In the genomic region with DNA sequence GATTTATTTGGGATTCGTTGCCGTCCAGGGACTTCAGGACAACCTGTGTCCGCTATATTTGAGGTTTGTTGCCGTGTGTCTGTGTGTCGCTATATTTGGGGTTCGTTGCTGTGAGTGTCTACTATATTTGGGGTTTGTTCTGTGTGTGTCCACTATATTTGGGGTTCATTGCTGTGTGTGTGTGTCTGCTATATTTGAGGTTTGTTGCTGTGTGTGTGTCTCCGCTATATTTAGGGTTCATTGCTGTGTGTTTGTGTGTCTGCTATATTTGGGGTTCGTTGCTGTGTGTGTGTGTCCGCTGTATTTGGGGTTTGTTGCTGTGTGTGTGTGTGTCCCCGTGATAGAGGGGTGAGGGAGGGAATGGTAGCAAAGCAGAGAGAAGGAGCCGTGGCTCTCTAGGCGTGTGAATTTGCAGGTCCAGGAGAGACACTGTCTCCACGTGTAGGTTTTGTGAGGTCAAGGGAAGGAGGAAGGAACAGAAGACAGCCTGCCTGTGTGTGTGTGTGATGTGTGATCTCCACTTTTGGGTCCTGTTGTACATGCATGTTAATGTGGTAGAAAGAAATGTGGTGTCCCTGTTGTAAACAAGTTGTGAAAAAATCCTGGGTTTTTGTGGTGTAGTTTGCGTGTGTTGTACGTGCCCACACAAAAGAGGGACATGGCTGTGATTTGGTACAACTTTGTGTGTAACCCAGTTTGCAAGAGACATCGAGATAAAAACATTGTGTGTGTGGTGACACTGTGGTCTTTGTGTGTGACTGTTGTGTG, we compare ENCODE assay signal across 9 cellular contexts. TPM values are rescaled to one million over a fixed set of nuclear protein-coding genes. Genes with fewer than 3 reads are reported as not detected.
DNase-seq lines count a peak whose midpoint lies in the region; ATAC-seq, FAIRE-seq and TF ChIP-seq lines count a peak whose summit lies in the region.
"Had no signal": no experiment of that assay in that cellular context is flagged by ENCODE, and none has a peak within 500 bp of the region (broad histone marks: within the 10 kb centered on the region; RNA-seq: fewer than 3 reads in every experiment).

No MANE protein-coding gene starts in this region.

- ATAC-seq in K562: no peak
- no peak for ATAC-seq in lower lobe of right lung
- no peak for ATAC-seq in sciatic nerve

- TF ChIP-seq RAD21 in K562 (CRISPR knock-in tag; conservative IDR thresholded peaks at IDR 0.05 in 1 of 2, IDR thresholded peaks at IDR 0.05 in 1 of 2): no peak

- H3K4me3 ChIP-seq in left ventricle myocardium inferior (peak overlapping the region; percentile 86), K562 (peak overlapping the region; percentile 57), lower lobe of right lung (peak overlapping the region; percentile 71)

- intact Hi-C loops in left ventricle myocardium inferior (cut with micrococcal nuclease) (no loop called here), cardiac septum (cut with DNase I) (no loop called here), K562 (cut with micrococcal nuclease) (loop anchor here (5.0 kb wide), 1 partner anchor 84 kb away; no protein-coding TSS in a partner anchor), lower lobe of right lung (cut with DNase I) (no loop called here), sciatic nerve (cut with DNase I) (no loop called here)

- BruUV-seq in K562 (replicated peaks; lab: Mats Ljungman, UMichigan): TSS peak; percentile 81

- H3K4me1 ChIP-seq in left ventricle myocardium inferior: peaks cover 47% of the 10 kb centered on the region
- H3K4me1 ChIP-seq in K562 (replicated peaks in 1 of 2; ENCODE audit: control insufficient read depth in 2 of 2, insufficient read depth in 2 of 2, low read length in 2 of 2): peaks cover 28 to 46% of the 10 kb centered on the region in 2 experiments
- H3K4me1 ChIP-seq in lower lobe of right lung: peaks cover 31% of the 10 kb centered on the region

- no peaks in the 10 kb centered on the region for H3K9me1 ChIP-seq in K562 (ENCODE audit: control insufficient read depth, insufficient read depth, low read length)

- 17% methylated on average over 16 of the region's 16 CpGs for WGBS in K562 (ENCODE audit: insufficient coverage, low coverage, missing lambda C conversion rate)

- peak overlapping the region; percentile 87 to 93; a peak in 3 of 4 replicates for H3K9ac ChIP-seq in K562 (ENCODE audit: insufficient read depth in 1 of 2, low read depth in 2 of 2, low read length in 2 of 2)

- peaks cover 18% of the 10 kb centered on the region for H4K20me1 ChIP-seq in K562 (replicated peaks; ENCODE audit: control insufficient read depth, insufficient read depth, low read length)

- no peak for TF ChIP-seq EP300 in K562 (IDR thresholded peaks at IDR 0.05; ENCODE audit: low read length)

- CTCF ChIA-PET in K562 (lab: Yijun Ruan, JAX; ENCODE audit: low intra/inter-chr PET ratio): no interaction called here

- in situ Hi-C loops in K562 (cut with MboI) (no loop called here), G401 (cut with HindIII; ENCODE audit: low sequenced_read_pairs) (no loop called here)

- POLR2A ChIA-PET in K562 (lab: Yijun Ruan, JAX): interaction anchor here (0.6 to 1.9 kb wide), 3 partner anchors 14 to 85 kb away, joined by 3 to 9 read pairs (median 5); no protein-coding TSS in a partner anchor

- peak overlapping the region; percentile 98 for H3K4me2 ChIP-seq in K562 (ENCODE audit: insufficient read depth, low read length)

- peak overlapping the region; percentile 98 for H2AFZ ChIP-seq in K562 (ENCODE audit: low read depth, low read length)

- peaks cover 18% of the 10 kb centered on the region for H3K79me2 ChIP-seq in K562 (ENCODE audit: control insufficient read depth, insufficient read depth, low read length)

- DNase-seq in left ventricle myocardium inferior (no peak), cardiac septum (ENCODE audit: low spot score) (no peak), K562 (ENCODE audit: extremely low read depth in 1 of 4, low spot score in 3 of 4) (no peak), lower lobe of right lung (no peak), urothelium cell line (ENCODE audit: low spot score) (no peak), GM20000 (ENCODE audit: low spot score) (no peak), sciatic nerve (ENCODE audit: low spot score) (no peak), G401 (ENCODE audit: low spot score) (no peak)
- DNase-seq: stimulated activated CD4-positive, alpha-beta T cell treated with anti-CD3 and anti-CD28 coated beads, Interleukin-1b, Interleukin-23, amount 100 ng/mL, for 48 hours had no signal

- FAIRE-seq in K562 (lab: Jason Lieb, UNC) (peak; percentile 80), urothelium cell line (lab: Jason Lieb, UNC) (peak; percentile 86)

- no peak for TF ChIP-seq CTCF in left ventricle myocardium inferior (IDR thresholded peaks at IDR 0.05; ENCODE audit: borderline replicate concordance)
- TF ChIP-seq CTCF in K562 (IDR thresholded peaks at IDR 0.05 in 2 of 3, conservative IDR thresholded peaks at IDR 0.05 in 1 of 3; ENCODE audit: insufficient read depth in 2 of 3, low read depth in 1 of 3, low read length in 3 of 3): no peak
- no peak for TF ChIP-seq CTCF in lower lobe of right lung (IDR thresholded peaks at IDR 0.05)
- no peak for TF ChIP-seq CTCF in GM20000 (IDR thresholded peaks at IDR 0.05; ENCODE audit: extremely low read depth, missing control alignments)

- H3K9me3 ChIP-seq in left ventricle myocardium inferior (replicated peaks) (no peaks in the 10 kb centered on the region), K562 (replicated peaks; ENCODE audit: control insufficient read depth, insufficient read depth, low read depth, low read length) (no peaks in the 10 kb centered on the region), lower lobe of right lung (no peaks in the 10 kb centered on the region)

- H3K36me3 ChIP-seq in left ventricle myocardium inferior: no peaks in the 10 kb centered on the region
- H3K36me3 ChIP-seq in K562 (ENCODE audit: control insufficient read depth, insufficient read depth, low read length): no peaks in the 10 kb centered on the region
- H3K36me3 ChIP-seq in lower lobe of right lung: no peaks in the 10 kb centered on the region

- H3K27ac ChIP-seq in left ventricle myocardium inferior (replicated peaks) (no peak overlapping the region), K562 (ENCODE audit: extremely low read depth, low read depth, low read length) (peak overlapping the region; percentile 75), lower lobe of right lung (no peak overlapping the region)

- TF ChIP-seq POLR2A in K562 (conservative IDR thresholded peaks at IDR 0.05): no peak

- H3K27me3 ChIP-seq in left ventricle myocardium inferior (ENCODE audit: low read depth): no peaks in the 10 kb centered on the region
- no peaks in the 10 kb centered on the region for H3K27me3 ChIP-seq in K562 (ENCODE audit: control insufficient read depth in 2 of 2, insufficient read depth in 2 of 2, low read length in 2 of 2)
- no peaks in the 10 kb centered on the region for H3K27me3 ChIP-seq in lower lobe of right lung (ENCODE audit: low read depth)

TF ChIP-seq in K562, 482 proteins besides CTCF, POLR2A, EP300 and RAD21 (continues in another document):
- TF ChIP-seq ZNF217 (CRISPR knock-in tag; IDR thresholded peaks at IDR 0.05) (0 out of 2 replicates have a peak, but pooled peaks have one; percentile 76), XRCC4 (IDR thresholded peaks at IDR 0.05; ENCODE audit: extremely low read depth, insufficient read depth, insufficient read length) (no peak), LARP7 (IDR thresholded peaks at IDR 0.05) (no peak), EZH2 (IDR thresholded peaks at IDR 0.05; ENCODE audit: borderline replicate concordance, low read depth, low read length) (no peak), KLF10 (CRISPR knock-in tag; IDR thresholded peaks at IDR 0.05) (no peak), POLR2G (IDR thresholded peaks at IDR 0.05; ENCODE audit: low read depth, low read length) (no peak)
- TF ChIP-seq, protein P1, sequence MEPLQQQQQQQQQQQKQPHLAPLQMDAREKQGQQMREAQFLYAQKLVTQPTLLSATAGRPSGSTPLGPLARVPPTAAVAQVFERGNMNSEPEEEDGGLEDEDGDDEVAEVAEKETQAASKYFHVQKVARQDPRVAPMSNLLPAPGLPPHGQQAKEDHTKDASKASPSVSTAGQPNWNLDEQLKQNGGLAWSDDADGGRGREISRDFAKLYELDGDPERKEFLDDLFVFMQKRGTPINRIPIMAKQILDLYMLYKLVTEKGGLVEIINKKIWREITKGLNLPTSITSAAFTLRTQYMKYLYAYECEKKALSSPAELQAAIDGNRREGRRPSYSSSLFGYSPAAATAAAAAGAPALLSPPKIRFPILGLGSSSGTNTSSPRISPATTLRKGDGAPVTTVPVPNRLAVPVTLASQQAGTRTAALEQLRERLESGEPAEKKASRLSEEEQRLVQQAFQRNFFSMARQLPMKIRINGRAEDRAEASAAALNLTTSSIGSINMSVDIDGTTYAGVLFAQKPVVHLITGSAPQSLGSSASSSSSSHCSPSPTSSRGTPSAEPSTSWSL (CRISPR knock-in tag; IDR thresholded peaks at IDR 0.05; ENCODE audit: borderline replicate concordance): no peak

RNA-seq across cellular contexts. Expression of a gene that starts 56.2 kb away (rescaled TPM):
- total RNA-seq in left ventricle myocardium inferior (54.7 TPM), cardiac septum (55.8 TPM), K562 (2014; rRNA removed) (18.8 and 21.3 TPM in 2 replicates), K562 (2014; rRNA removed; fragmentation: Illumina TruSeq; extraction: Trizol) (11.0 and 14.5 TPM in 2 replicates), K562 (2015; rRNA removed; fragmentation: Illumina TruSeq; extraction: Trizol) (5.3 and 6.9 TPM in 2 replicates), K562 (2021) (31.6 and 34.8 TPM in 2 replicates), lower lobe of right lung (90.9 TPM), sciatic nerve (117 TPM)
- 46.9 and 72.4 TPM in 2 replicates for total RNA-seq in K562 (2011; cell fraction: chromatin; rRNA removed; ENCODE audit: low replicate concordance)
- 41.5 and 47.5 TPM in 2 replicates for total RNA-seq in K562 (2011; cell fraction: nucleolus; rRNA removed)
- total RNA-seq in K562 (2011; cell fraction: nucleoplasm; rRNA removed): 38.9 and 42.0 TPM in 2 replicates
- polyA plus RNA-seq in K562 (2011; rRNA removed) (10.3 and 26.8 TPM in 2 replicates), K562 (2014; fragmentation: Illumina TruSeq; extraction: Trizol) (29.7 and 30.8 TPM in 2 replicates), K562 (2014; fragmentation: Nextera tagmentation; extraction: Ambion mirVana) (under 1 TPM; 0.56 to 0.61 TPM), K562 (2014; rRNA removed) (10.1 and 12.1 TPM in 2 replicates)
- polyA plus RNA-seq in K562 (2011; cell fraction: cytosol; rRNA removed): 5.5 and 9.8 TPM in 2 replicates
- polyA plus RNA-seq in K562 (2011; cell fraction: nucleus; rRNA removed): 12.7 and 17.7 TPM in 2 replicates
- 20.2 and 46.9 TPM in 2 replicates for polyA plus RNA-seq in K562 (2012)
- polyA minus RNA-seq in K562 (2011; rRNA and poly(A)+ RNA removed): 9.1 and 14.0 TPM in 2 replicates
- 9.9 and 13.4 TPM in 2 replicates for polyA minus RNA-seq in K562 (2011; cell fraction: cytosol; rRNA and poly(A)+ RNA removed)
- 9.1 and 11.0 TPM in 2 replicates for polyA minus RNA-seq in K562 (2011; cell fraction: nucleus; rRNA and poly(A)+ RNA removed)
- total RNA-seq in G401 (2014; rRNA removed; shearing (Covaris generic)): 19.3 and 50.4 TPM in 2 replicates
